In genomic region chr7:134458341-134458805, GRCh38 we compare ENCODE assay signal across 8 cellular contexts. TPM values are rescaled to one million over a fixed set of nuclear protein-coding genes. Genes with fewer than 3 reads are reported as not detected.
DNase-seq lines count a peak whose midpoint lies in the region; ATAC-seq and TF ChIP-seq lines count a peak whose summit lies in the region.

No MANE protein-coding gene starts in this region.

- H3K4me2 ChIP-seq in GM23338 (peak overlapping the region; percentile 94), MM.1S (ENCODE audit: low read depth, low read length) (peak overlapping the region; percentile 85)

- peaks cover 8% of the 10 kb centered on the region; the same call in 1 of the 2 replicates for H3K9me2 ChIP-seq in GM23338 (ENCODE audit: insufficient read depth)
- H3K9me2 ChIP-seq in MM.1S (replicated peaks; ENCODE audit: insufficient read depth, low read length) = no peaks in the 10 kb centered on the region

- H3K4me3 Mint-ChIP-seq in GM23338 = peak overlapping the region; percentile 89
- peak overlapping the region; percentile 87 for H3K4me3 Mint-ChIP-seq in WTC11

- H4K20me1 ChIP-seq in GM23338 (replicated peaks; ENCODE audit: insufficient read depth) = peaks cover 11% of the 10 kb centered on the region; the same call in 1 of the 2 replicates
- 0 out of 2 replicates have a peak, but pooled peaks cover under 1% of the 10 kb centered on the region for H4K20me1 ChIP-seq in MM.1S (ENCODE audit: insufficient read depth, low read length)

- H3K4me1 ChIP-seq in GM23338 (ENCODE audit: insufficient read depth) (no peaks in the 10 kb centered on the region; the same call in 1 of the 2 replicates), MM.1S (ENCODE audit: low read length) (peaks cover 18% of the 10 kb centered on the region)

- H3F3A ChIP-seq in GM23338 (replicated peaks; ENCODE audit: low read depth) = no peaks in the 10 kb centered on the region
- peaks cover 17% of the 10 kb centered on the region for H3F3A ChIP-seq in MM.1S (ENCODE audit: insufficient read depth, low read length)

- no peaks in the 10 kb centered on the region for H3K9me3 Mint-ChIP-seq in GM23338
- no peaks in the 10 kb centered on the region for H3K9me3 Mint-ChIP-seq in WTC11

- H3K36me3 ChIP-seq in GM23338 (ENCODE audit: insufficient read depth) (0 out of 2 replicates have a peak, but pooled peaks cover 8% of the 10 kb centered on the region), MM.1S (replicated peaks; ENCODE audit: insufficient read depth, low read length) (0 out of 2 replicates have a peak, but pooled peaks cover 4% of the 10 kb centered on the region)

- peaks cover 20% of the 10 kb centered on the region for H3K4me1 Mint-ChIP-seq in GM23338
- peaks cover 25% of the 10 kb centered on the region for H3K4me1 Mint-ChIP-seq in WTC11

- TF ChIP-seq CTCF in GM23338 (conservative IDR thresholded peaks at IDR 0.05; ENCODE audit: low read depth in 2 of 2) (peak in 1 of 2 experiments; percentile 34; a peak in 3 of 4 replicates), MM.1S (IDR thresholded peaks at IDR 0.05; ENCODE audit: low read length) (peak; percentile 60), WTC11 (IDR thresholded peaks at IDR 0.05) (no peak)

- CTCF ChIA-PET in WTC11 (lab: Charles Lee) = interaction anchor here (0.5 to 3.5 kb wide), 15 partner anchors 12 to 752 kb away, joined by 3 to 26 read pairs (median 5); partner anchors contain the start of gene AKR1B10

- ATAC-seq in GM23338 = peak; percentile 79
- peak; percentile 68 for ATAC-seq in WTC11

- peak overlapping the region; percentile 75 for H3K4me3 ChIP-seq in GM08714 (ENCODE audit: low read length)
- peak overlapping the region; percentile 88 for H3K4me3 ChIP-seq in GM23338
- H3K4me3 ChIP-seq in MM.1S (ENCODE audit: low read length) = peak overlapping the region; percentile 83

- DNase-seq in GM23338 (ENCODE audit: low spot score) (peak; percentile 79), MM.1S (peak; percentile 87), WTC11 (ENCODE audit: low spot score) (peak; percentile 74), kidney glomerular epithelial cell (lab: John Stamatoyannopoulos, UW) (peak; percentile 35), AML-193 (lab: John Stamatoyannopoulos, UW) (no peak)
- DNase-seq in central memory CD4-positive, alpha-beta T cell = peak; percentile 46
- DNase-seq in stimulated activated CD4-positive, alpha-beta T cell treated with anti-CD3 and anti-CD28 coated beads, Interleukin-1b, Interleukin-23, amount 100 ng/mL, for 48 hours = peak; percentile 44

- H3K27me3 ChIP-seq in GM23338 (ENCODE audit: insufficient read depth) (peaks cover 10% of the 10 kb centered on the region), MM.1S (replicated peaks; ENCODE audit: insufficient read depth, low read length) (no peaks in the 10 kb centered on the region)

- no peak overlapping the region for H3K27ac ChIP-seq in GM23338 (ENCODE audit: low read depth)
- peak overlapping the region; percentile 62; the same call in 1 of the 2 replicates for H3K27ac ChIP-seq in MM.1S (ENCODE audit: low read length)

- H3K27me3 Mint-ChIP-seq in GM23338 (ENCODE audit: insufficient read depth, low read depth, poor library complexity) (peaks cover 11% of the 10 kb centered on the region), WTC11 (ENCODE audit: low read depth) (peaks cover 19% of the 10 kb centered on the region)

- peaks cover 48% of the 10 kb centered on the region for H3K79me2 ChIP-seq in GM23338 (replicated peaks; ENCODE audit: insufficient read depth)
- H3K79me2 ChIP-seq in MM.1S (ENCODE audit: low read length) = peaks cover 48% of the 10 kb centered on the region

- H3K27ac Mint-ChIP-seq in GM23338 = no peak overlapping the region
- no peak overlapping the region for H3K27ac Mint-ChIP-seq in WTC11

- H3K9me3 ChIP-seq in MM.1S (replicated peaks; ENCODE audit: insufficient read depth, low read length) = no peaks in the 10 kb centered on the region

- H3K36me3 Mint-ChIP-seq in GM23338 (ENCODE audit: low read depth) (peaks cover 28% of the 10 kb centered on the region), WTC11 (peaks cover 14% of the 10 kb centered on the region)

- POLR2A ChIA-PET in WTC11 (lab: Charles Lee) = interaction anchor here (1.2 kb wide), 1 partner anchor 22 kb away, joined by 4 read pairs; no protein-coding TSS in a partner anchor

- peak overlapping the region; percentile 76 for H3K9ac ChIP-seq in MM.1S (ENCODE audit: low read length)

- H2AFZ ChIP-seq in GM23338 (peak overlapping the region; percentile 90), MM.1S (ENCODE audit: low read length) (peak overlapping the region; percentile 71)

TF ChIP-seq in GM23338, 12 proteins besides CTCF, POLR2A, EP300 and RAD21:
- TF ChIP-seq, protein P1, sequence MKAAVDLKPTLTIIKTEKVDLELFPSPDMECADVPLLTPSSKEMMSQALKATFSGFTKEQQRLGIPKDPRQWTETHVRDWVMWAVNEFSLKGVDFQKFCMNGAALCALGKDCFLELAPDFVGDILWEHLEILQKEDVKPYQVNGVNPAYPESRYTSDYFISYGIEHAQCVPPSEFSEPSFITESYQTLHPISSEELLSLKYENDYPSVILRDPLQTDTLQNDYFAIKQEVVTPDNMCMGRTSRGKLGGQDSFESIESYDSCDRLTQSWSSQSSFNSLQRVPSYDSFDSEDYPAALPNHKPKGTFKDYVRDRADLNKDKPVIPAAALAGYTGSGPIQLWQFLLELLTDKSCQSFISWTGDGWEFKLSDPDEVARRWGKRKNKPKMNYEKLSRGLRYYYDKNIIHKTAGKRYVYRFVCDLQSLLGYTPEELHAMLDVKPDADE (IDR thresholded peaks at IDR 0.05) = no peak
- no peak for TF ChIP-seq NANOG (IDR thresholded peaks at IDR 0.05; ENCODE audit: borderline replicate concordance)
- TF ChIP-seq STAT1 (IDR thresholded peaks at IDR 0.05; ENCODE audit: unreplicated experiment) = no peak
- no peak for TF ChIP-seq ZNF331 (CRISPR knock-in tag; IDR thresholded peaks at IDR 0.05; ENCODE audit: low read depth)
- no peak for TF ChIP-seq JUNB (IDR thresholded peaks at IDR 0.05; ENCODE audit: unreplicated experiment)

TF ChIP-seq in WTC11, 78 proteins besides CTCF, POLR2A, EP300 and RAD21 (continues in another document):
- TF ChIP-seq ESRRA (CRISPR knock-in tag; IDR thresholded peaks at IDR 0.05; ENCODE audit: borderline replicate concordance) (no peak), ZNF671 (CRISPR knock-in tag; IDR thresholded peaks at IDR 0.05) (no peak), FOXK1 (CRISPR knock-in tag; IDR thresholded peaks at IDR 0.05) (no peak), CREM (CRISPR knock-in tag; IDR thresholded peaks at IDR 0.05) (no peak), GTF2I (CRISPR knock-in tag; conservative IDR thresholded peaks at IDR 0.05) (no peak)
- TF ChIP-seq, protein P2, sequence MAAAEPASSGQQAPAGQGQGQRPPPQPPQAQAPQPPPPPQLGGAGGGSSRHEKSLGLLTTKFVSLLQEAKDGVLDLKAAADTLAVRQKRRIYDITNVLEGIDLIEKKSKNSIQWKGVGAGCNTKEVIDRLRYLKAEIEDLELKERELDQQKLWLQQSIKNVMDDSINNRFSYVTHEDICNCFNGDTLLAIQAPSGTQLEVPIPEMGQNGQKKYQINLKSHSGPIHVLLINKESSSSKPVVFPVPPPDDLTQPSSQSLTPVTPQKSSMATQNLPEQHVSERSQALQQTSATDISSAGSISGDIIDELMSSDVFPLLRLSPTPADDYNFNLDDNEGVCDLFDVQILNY (CRISPR knock-in tag; IDR thresholded peaks at IDR 0.05) = no peak
- TF ChIP-seq, protein P3, sequence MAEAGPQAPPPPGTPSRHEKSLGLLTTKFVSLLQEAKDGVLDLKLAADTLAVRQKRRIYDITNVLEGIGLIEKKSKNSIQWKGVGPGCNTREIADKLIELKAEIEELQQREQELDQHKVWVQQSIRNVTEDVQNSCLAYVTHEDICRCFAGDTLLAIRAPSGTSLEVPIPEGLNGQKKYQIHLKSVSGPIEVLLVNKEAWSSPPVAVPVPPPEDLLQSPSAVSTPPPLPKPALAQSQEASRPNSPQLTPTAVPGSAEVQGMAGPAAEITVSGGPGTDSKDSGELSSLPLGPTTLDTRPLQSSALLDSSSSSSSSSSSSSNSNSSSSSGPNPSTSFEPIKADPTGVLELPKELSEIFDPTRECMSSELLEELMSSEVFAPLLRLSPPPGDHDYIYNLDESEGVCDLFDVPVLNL (CRISPR knock-in tag; IDR thresholded peaks at IDR 0.05; ENCODE audit: borderline replicate concordance, low read depth) = no peak
- TF ChIP-seq, protein P4, sequence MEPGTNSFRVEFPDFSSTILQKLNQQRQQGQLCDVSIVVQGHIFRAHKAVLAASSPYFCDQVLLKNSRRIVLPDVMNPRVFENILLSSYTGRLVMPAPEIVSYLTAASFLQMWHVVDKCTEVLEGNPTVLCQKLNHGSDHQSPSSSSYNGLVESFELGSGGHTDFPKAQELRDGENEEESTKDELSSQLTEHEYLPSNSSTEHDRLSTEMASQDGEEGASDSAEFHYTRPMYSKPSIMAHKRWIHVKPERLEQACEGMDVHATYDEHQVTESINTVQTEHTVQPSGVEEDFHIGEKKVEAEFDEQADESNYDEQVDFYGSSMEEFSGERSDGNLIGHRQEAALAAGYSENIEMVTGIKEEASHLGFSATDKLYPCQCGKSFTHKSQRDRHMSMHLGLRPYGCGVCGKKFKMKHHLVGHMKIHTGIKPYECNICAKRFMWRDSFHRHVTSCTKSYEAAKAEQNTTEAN (CRISPR knock-in tag; IDR thresholded peaks at IDR 0.05) = no peak
- TF ChIP-seq, protein P5, sequence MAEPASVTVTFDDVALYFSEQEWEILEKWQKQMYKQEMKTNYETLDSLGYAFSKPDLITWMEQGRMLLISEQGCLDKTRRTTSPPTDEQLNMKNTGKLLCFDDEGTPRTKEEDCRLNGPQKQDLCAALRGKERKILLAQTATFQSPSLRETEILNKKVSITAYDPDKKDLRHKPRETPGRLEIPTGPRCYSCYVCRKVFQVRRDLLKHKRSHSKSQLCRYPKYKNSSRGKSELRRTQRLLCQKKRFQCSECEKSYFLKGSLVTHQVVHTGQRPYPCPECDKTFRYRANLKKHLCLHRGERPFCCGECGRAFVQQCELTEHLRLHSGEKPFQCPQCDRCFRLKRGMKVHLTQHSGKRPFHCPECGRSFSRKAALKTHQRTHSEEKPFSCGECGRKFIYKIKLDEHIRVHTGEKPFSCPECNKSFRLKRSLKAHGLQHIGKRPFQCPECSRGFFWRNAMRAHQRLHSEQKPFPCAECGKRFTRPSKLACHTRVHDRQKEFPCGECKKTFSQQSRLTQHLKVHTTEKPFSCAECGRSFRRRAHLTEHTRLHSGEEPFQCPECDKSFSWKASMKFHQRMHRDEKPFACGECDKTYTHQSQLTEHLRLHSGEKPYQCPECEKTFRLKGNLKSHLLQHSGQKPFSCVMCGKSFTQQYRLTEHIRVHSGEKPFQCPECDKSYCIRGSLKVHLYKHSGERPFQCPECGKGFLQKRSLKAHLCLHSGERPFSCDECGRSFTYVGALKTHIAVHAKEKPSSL (CRISPR knock-in tag; conservative IDR thresholded peaks at IDR 0.05) = no peak

RNA-seq across cellular contexts. Expression of gene AKR1B1, which starts 0.5 kb away (rescaled TPM):
- 132 and 153 TPM in 2 replicates for total RNA-seq in GM23338 (2014; rRNA removed; shearing (Covaris generic))
- 138 and 154 TPM in 2 replicates for polyA plus RNA-seq in GM23338 (2016; fragmentation: Nextera tagmentation; extraction: Ambion mirVana)
- total RNA-seq in WTC11 (2021) = 135 to 148 TPM (median 147 TPM) in 3 replicates

Comparison
In these comparisons a context has a peak if more than half of its experiments do, and no peak if none do; other contexts are left out.
1. DNase-seq: peak in GM23338 (single experiment), MM.1S (single experiment), WTC11 (single experiment), central memory CD4-positive, alpha-beta T cell (single experiment), kidney glomerular epithelial cell (single experiment) and stimulated activated CD4-positive, alpha-beta T cell treated with anti-CD3 and anti-CD28 coated beads, Interleukin-1b, Interleukin-23, amount 100 ng/mL, for 48 hours (single experiment); none in AML-193 (0 of 2).
2. Peak in every context shown above with its lines, with median percentiles within 50 percentile points of each other: H3K4me3 ChIP-seq.